Comparison of ENCODE assay signal across 8 cellular contexts in genomic region chr11:126063510-126063858, GRCh38. TPM values are rescaled to one million over a fixed set of nuclear protein-coding genes. Genes with fewer than 3 reads are reported as not detected.
DNase-seq lines count a peak whose midpoint lies in the region; ATAC-seq, FAIRE-seq and TF ChIP-seq lines count a peak whose summit lies in the region.

No MANE protein-coding gene starts in this region.

- H3K9me3 ChIP-seq in BLaER1 treated with 17β-estradiol and CSF1 and Interleukin-3, amounts not matched to agents 10 nM and 100 nM (replicated peaks in 1 of 11): no peaks in the 10 kb centered on the region
- H3K9me3 ChIP-seq in MG63 (no peaks in the 10 kb centered on the region), H1 (ENCODE audit: insufficient read depth in 2 of 2, low read depth in 1 of 2, low read length in 1 of 2) (no peaks in the 10 kb centered on the region), neural progenitor cell (ENCODE audit: low read depth) (no peaks in the 10 kb centered on the region), transverse colon (no peaks in the 10 kb centered on the region)

- H2BK120ac ChIP-seq in H1 (replicated peaks; ENCODE audit: low read depth, low read length): no peak overlapping the region

- H4K91ac ChIP-seq in H1 (replicated peaks; ENCODE audit: insufficient read length, low read length): no peak overlapping the region

- H2BK5ac ChIP-seq in H1 (ENCODE audit: low read depth, low read length): no peak overlapping the region

- intact Hi-C loops in transverse colon (cut with DNase I; ENCODE audit: low total_unique reads): loop anchor here (10.0 kb wide), 2 partner anchors 51 to 81 kb away; no protein-coding TSS in a partner anchor

- no peak overlapping the region for H4K5ac ChIP-seq in H1 (ENCODE audit: insufficient read length, low read depth, low read length)

- H3K27ac Mint-ChIP-seq in neural progenitor cell: peak overlapping the region; percentile 100

- H3K23me2 ChIP-seq in H1 (ENCODE audit: low read depth, low read length): peaks cover 8% of the 10 kb centered on the region

- H3K79me1 ChIP-seq in H1 (ENCODE audit: low read depth, low read length): no peaks in the 10 kb centered on the region

- CTCF ChIA-PET in H1 (lab: Charles Lee; ENCODE audit: partially characterized antibody): interaction anchor here (0.7 to 1.4 kb wide), 4 partner anchors 16 to 109 kb away, joined by 3 to 4 read pairs (median 4); no protein-coding TSS in a partner anchor

- H3K79me2 ChIP-seq in H1 (ENCODE audit: control insufficient read depth in 1 of 2, insufficient read depth in 2 of 2, low read length in 2 of 2) (peaks cover 0 to 11% of the 10 kb centered on the region in 2 experiments; a peak in 2 of 4 replicates), neural progenitor cell (ENCODE audit: low read depth) (peaks cover 22% of the 10 kb centered on the region)

- peak overlapping the region; percentile 71; the same call in 1 of the 2 replicates for H4K8ac ChIP-seq in H1 (ENCODE audit: extremely low read depth, insufficient read depth, low read length)

- ATAC-seq in GM21717 (IDR thresholded peaks at IDR 0.05; ENCODE audit: unreplicated experiment): no peak
- ATAC-seq in GM18873 (IDR thresholded peaks at IDR 0.05; ENCODE audit: low FRiP score, unreplicated experiment): no peak

- peak overlapping the region; percentile 47 to 100 (median 58); a peak in 19 of 22 replicates for H3K4me2 ChIP-seq in BLaER1 treated with 17β-estradiol and CSF1 and Interleukin-3, amounts not matched to agents 10 nM and 100 nM
- peak overlapping the region; percentile 61 to 82 for H3K4me2 ChIP-seq in H1 (ENCODE audit: insufficient read depth in 1 of 2, low read depth in 2 of 2, low read length in 2 of 2)
- peak overlapping the region; percentile 89 for H3K4me2 ChIP-seq in neural progenitor cell

- TF ChIP-seq CTCF in H1 (IDR thresholded peaks at IDR 0.05; ENCODE audit: control extremely low read depth in 1 of 3, insufficient read depth in 1 of 3, low read depth in 1 of 3, low read length in 3 of 3) (no peak), neural progenitor cell (IDR thresholded peaks at IDR 0.05) (no peak), transverse colon (IDR thresholded peaks at IDR 0.05) (no peak)

- H3K27me3 Mint-ChIP-seq in neural progenitor cell (ENCODE audit: insufficient read depth, low read depth): peaks cover 6% of the 10 kb centered on the region

- H3K4me3 Mint-ChIP-seq in neural progenitor cell: peak overlapping the region; percentile 87

- H3K27me3 ChIP-seq in BLaER1 treated with 17β-estradiol and CSF1 and Interleukin-3, amounts not matched to agents 10 nM and 100 nM: peaks cover 23 to 32% (median 30%) of the 10 kb centered on the region in 11 experiments
- H3K27me3 ChIP-seq in MG63 (no peaks in the 10 kb centered on the region), H1 (replicated peaks in 1 of 4; ENCODE audit: control insufficient read depth in 3 of 4, extremely low read depth in 1 of 4, insufficient read depth in 3 of 4, low read length in 3 of 4) (no peaks in the 10 kb centered on the region; a peak in 1 of 7 replicates), neural progenitor cell (no peaks in the 10 kb centered on the region), transverse colon (peaks cover 12% of the 10 kb centered on the region)

- no peaks in the 10 kb centered on the region; a peak in 2 of 22 replicates for H4K20me1 ChIP-seq in BLaER1 treated with 17β-estradiol and CSF1 and Interleukin-3, amounts not matched to agents 10 nM and 100 nM
- H4K20me1 ChIP-seq in H1 (replicated peaks in 1 of 2; ENCODE audit: control insufficient read depth in 1 of 2, insufficient read depth in 2 of 2, low read length in 2 of 2) (peaks cover 0 to 2% of the 10 kb centered on the region in 2 experiments), neural progenitor cell (ENCODE audit: low read depth) (peaks cover 27% of the 10 kb centered on the region)

- H2BK12ac ChIP-seq in H1 (ENCODE audit: low read depth, low read length): no peak overlapping the region

- no peak for FAIRE-seq in H1 (lab: Jason Lieb, UNC)

- H3K4me3 ChIP-seq in BLaER1 treated with 17β-estradiol and CSF1 and Interleukin-3, amounts not matched to agents 10 nM and 100 nM: peak overlapping the region in 8 of 10 experiments; percentile 25 to 80 (median 71); a peak in 10 of 20 replicates
- H3K4me3 ChIP-seq in MG63: peak overlapping the region; percentile 64
- H3K4me3 ChIP-seq in H1 (ENCODE audit: extremely low read depth in 1 of 4, insufficient read depth in 2 of 4, low read depth in 3 of 4, low read length in 4 of 4): peak overlapping the region; percentile 20 to 58 (median 26); a peak in 6 of 8 replicates
- H3K4me3 ChIP-seq in neural progenitor cell: peak overlapping the region; percentile 76
- H3K4me3 ChIP-seq in transverse colon: peak overlapping the region in 2 of 4 donors; percentile 78 to 88

- H3K14ac ChIP-seq in H1 (ENCODE audit: insufficient read length): no peak overlapping the region

- H3K4me1 Mint-ChIP-seq in neural progenitor cell: peaks cover 29% of the 10 kb centered on the region

- no peak overlapping the region for H2BK15ac ChIP-seq in H1 (ENCODE audit: low read length)

- in situ Hi-C loops in transverse colon (cut with MboI; ENCODE audit: low pct_ligation_motif_present in 1 of 4, low pct_unique_long_range_greater_than_20kb in 1 of 4, low sequenced_read_pairs in 3 of 4): no loop called here

- 42% methylated on average over 7 of the region's 10 CpGs; no CpG with 5 or more reads in 1 of the 2 experiments for WGBS in H1 (ENCODE audit: extremely low coverage in 1 of 2, insufficient coverage in 1 of 2, insufficient read length in 1 of 2, insufficient replicate concordance in 2 of 2, low coverage in 1 of 2, low lambda C conversion rate in 2 of 2, missing lambda C conversion rate in 1 of 2), 2 experiments
- WGBS in transverse colon (ENCODE audit: low coverage in 1 of 2), 2 donors: 20 to 48% methylated on average over 2 to 10 of the region's 10 CpGs

- TF ChIP-seq RAD21 in H1 (IDR thresholded peaks at IDR 0.05 in 1 of 2, conservative IDR thresholded peaks at IDR 0.05 in 1 of 2; ENCODE audit: low read depth in 2 of 2, low read length in 2 of 2): no peak

- no peak overlapping the region for H3K23ac ChIP-seq in H1 (ENCODE audit: insufficient read length)

- H2AFZ ChIP-seq in H1 (ENCODE audit: low read length): peak overlapping the region; percentile 79; the same call in 1 of the 2 replicates
- peak overlapping the region; percentile 100 for H2AFZ ChIP-seq in neural progenitor cell (replicated peaks)

- H3K4ac ChIP-seq in H1 (replicated peaks; ENCODE audit: insufficient read length, low read depth, low read length): no peak overlapping the region

- no peak overlapping the region for H2BK20ac ChIP-seq in H1 (ENCODE audit: low read length)

- H3K18ac ChIP-seq in H1 (ENCODE audit: extremely low read depth, low read length): no peak overlapping the region

- no peak overlapping the region for H3K27ac ChIP-seq in BLaER1 treated with 17β-estradiol and CSF1 and Interleukin-3, amounts not matched to agents 10 nM and 100 nM
- H3K27ac ChIP-seq in H1 (ENCODE audit: low read depth, low read length) (no peak overlapping the region), neural progenitor cell (no peak overlapping the region), transverse colon (peak overlapping the region in 1 of 4 donors; percentile 85)

- peaks cover 41% of the 10 kb centered on the region for H3F3A ChIP-seq in neural progenitor cell (ENCODE audit: low read depth)

- TF ChIP-seq EP300 in H1 (IDR thresholded peaks at IDR 0.05; ENCODE audit: borderline replicate concordance in 1 of 2, low read depth in 2 of 2, low read length in 2 of 2) (no peak), transverse colon (IDR thresholded peaks at IDR 0.05; ENCODE audit: low read depth) (no peak)

- no peak overlapping the region; a peak in 1 of 22 replicates for H3K9ac ChIP-seq in BLaER1 treated with 17β-estradiol and CSF1 and Interleukin-3, amounts not matched to agents 10 nM and 100 nM
- H3K9ac ChIP-seq in H1 (replicated peaks in 1 of 4; ENCODE audit: extremely low read depth in 1 of 4, low read depth in 3 of 4, low read length in 3 of 4): no peak overlapping the region
- H3K9ac ChIP-seq in neural progenitor cell: no peak overlapping the region

- POLR2A ChIA-PET in H1 (lab: Charles Lee; ENCODE audit: partially characterized antibody): no interaction called here

- H3K9me3 Mint-ChIP-seq in neural progenitor cell: no peaks in the 10 kb centered on the region

- TF ChIP-seq POLR2A in H1 (IDR thresholded peaks at IDR 0.05; ENCODE audit: control extremely low read depth in 1 of 2, low read depth in 2 of 2, low read length in 2 of 2) (no peak), transverse colon (IDR thresholded peaks at IDR 0.05) (no peak)

- no peaks in the 10 kb centered on the region for H3K36me3 Mint-ChIP-seq in neural progenitor cell

- peaks cover 0 to 13% (median 7%) of the 10 kb centered on the region in 10 experiments; a peak in 14 of 20 replicates for H3K4me1 ChIP-seq in BLaER1 treated with 17β-estradiol and CSF1 and Interleukin-3, amounts not matched to agents 10 nM and 100 nM
- peaks cover 0 to 9% (median 1%) of the 10 kb centered on the region in 4 experiments; a peak in 4 of 7 replicates for H3K4me1 ChIP-seq in H1 (replicated peaks in 1 of 4; ENCODE audit: control insufficient read depth in 3 of 4, insufficient read depth in 4 of 4, low read length in 3 of 4)
- H3K4me1 ChIP-seq in neural progenitor cell: peaks cover 29% of the 10 kb centered on the region
- peaks cover 4 to 15% (median 8%) of the 10 kb centered on the region in 4 donors for H3K4me1 ChIP-seq in transverse colon

- H3K36me3 ChIP-seq in BLaER1 treated with 17β-estradiol and CSF1 and Interleukin-3, amounts not matched to agents 10 nM and 100 nM: no peaks in the 10 kb centered on the region
- no peaks in the 10 kb centered on the region for H3K36me3 ChIP-seq in MG63
- no peaks in the 10 kb centered on the region for H3K36me3 ChIP-seq in H1 (ENCODE audit: control insufficient read depth in 2 of 4, insufficient read depth in 4 of 4, low read length in 3 of 4)
- no peaks in the 10 kb centered on the region for H3K36me3 ChIP-seq in neural progenitor cell
- H3K36me3 ChIP-seq in transverse colon: no peaks in the 10 kb centered on the region

- no peak overlapping the region for H3K56ac ChIP-seq in H1 (replicated peaks; ENCODE audit: insufficient read length, low read depth, low read length)

- H2AK5ac ChIP-seq in H1 (ENCODE audit: low read depth, low read length): no peak overlapping the region

- DNase-seq in MG63 (no peak), H1 (ENCODE audit: low read depth in 1 of 2, low spot score in 2 of 2) (no peak), neural progenitor cell (ENCODE audit: low spot score) (no peak), transverse colon (no peak), NCI-H1436 (lab: John Stamatoyannopoulos, UW) (no peak)

RNA-seq across cellular contexts. Expression of gene CDON, which starts 0.8 kb away (rescaled TPM):
- 25.4 and 36.3 TPM in 2 replicates for total RNA-seq in MG63 (2014; rRNA removed; shearing (Covaris generic); ENCODE audit: low replicate concordance)
- 32.5 and 32.9 TPM in 2 replicates for total RNA-seq in H1 (2021; fragmentation: NEBNext Ultra II Directional; extraction: Animal tissue kit (Norgen Biotek cat#: 25700))
- polyA plus RNA-seq in H1 (2011; rRNA removed): 11.0 and 11.5 TPM in 2 replicates
- 9.9 TPM for polyA plus RNA-seq in H1 (2011; cell fraction: cytosol; rRNA removed)
- polyA plus RNA-seq in H1 (2011; cell fraction: nucleus; rRNA removed): 17.0 TPM
- polyA plus RNA-seq in H1 (2012, experiment 1 of 2): 8.7 to 16.6 TPM (median 13.3 TPM) in 4 replicates
- 1.1 TPM for polyA plus RNA-seq in H1 (2012, experiment 2 of 2)
- 13.0 TPM for polyA plus RNA-seq in H1 (2013, experiment 1 of 2)
- polyA plus RNA-seq in H1 (2013, experiment 2 of 2): 14.4 TPM
- polyA minus RNA-seq in H1 (2011; rRNA and poly(A)+ RNA removed): 38.4 and 52.2 TPM in 2 replicates
- 25.5 TPM for polyA minus RNA-seq in H1 (2011; cell fraction: cytosol; rRNA and poly(A)+ RNA removed)
- polyA minus RNA-seq in H1 (2011; cell fraction: nucleus; rRNA and poly(A)+ RNA removed): 43.3 TPM
- total RNA-seq in neural progenitor cell (ENCODE audit: low replicate concordance): 50.5 and 71.3 TPM in 2 replicates
- total RNA-seq in transverse colon: 10 to 100 TPM in 2 of 4 donors, 1 to 10 TPM in 2; 7.6 to 31.0 (median 9.9) TPM
